Comparison of ENCODE assay signal across 22 cellular contexts in genomic region chr11:1179641-1180040, GRCh38. TPM values are rescaled to one million over a fixed set of nuclear protein-coding genes. Genes with fewer than 3 reads are reported as not detected.
A peak's percentile ranks its signal among the peaks of the same experiment; 100 is the strongest.
DNase-seq lines count a peak whose midpoint lies in the region; ATAC-seq, FAIRE-seq and TF ChIP-seq lines count a peak whose summit lies in the region.
"Had no signal": no experiment of that assay in that cellular context is flagged by ENCODE, and none has a peak within 500 bp of the region (broad histone marks: within the 10 kb centered on the region; RNA-seq: fewer than 3 reads in every experiment).

No MANE protein-coding gene starts in this region.

- ATAC-seq in Right ventricle myocardium inferior, result no peak
- no peak for ATAC-seq in right lobe of liver
- no peak for ATAC-seq in HepG2

- no peak overlapping the region for H2AK5ac ChIP-seq in neuronal stem cell (ENCODE audit: low read depth, low read length)

- 76% methylated on average over 10 of the region's 17 CpGs for WGBS in right lobe of liver (ENCODE audit: insufficient coverage, low coverage, low lambda C conversion rate, missing lambda C conversion rate)
- WGBS in HepG2 (ENCODE audit: low lambda C conversion rate), result 13% methylated on average over 1 of the region's 17 CpGs
- no CpG with 5 or more reads among the region's 17 CpGs for WGBS in neuronal stem cell (ENCODE audit: extremely low coverage in 2 of 2, insufficient read length in 2 of 2, insufficient replicate concordance in 1 of 2), 2 donors

- H3K4me3 ChIP-seq in right atrium auricular region (no peak overlapping the region), right lobe of liver (no peak overlapping the region), HepG2 (replicated peaks in 1 of 3; ENCODE audit: insufficient read depth in 1 of 3, low read depth in 2 of 3, low read length in 3 of 3) (no peak overlapping the region), neuronal stem cell (ENCODE audit: low read length in 2 of 2) (no peak overlapping the region)
- H3K4me3 ChIP-seq: A549, GM23248, HAP-1 had no signal

- in situ Hi-C loops in HepG2 (cut with HindIII; ENCODE audit: extremely low pct_ligation_motif_present, low pct_unique_long_range_greater_than_20kb), result no loop called here

- H3K23ac ChIP-seq in neuronal stem cell (ENCODE audit: low read depth, low read length, poor library complexity), result no peak overlapping the region

- CTCF ChIA-PET in HepG2 (lab: Yijun Ruan, JAX; ENCODE audit: low intra/inter-chr PET ratio, low total read pairs), result no interaction called here

- no peak overlapping the region for H2AFZ ChIP-seq in HepG2 (ENCODE audit: low read length)
- no peak overlapping the region for H2AFZ ChIP-seq in neuronal stem cell (ENCODE audit: low read length)
- H2AFZ ChIP-seq: GM23248 had no signal

- POLR2A ChIA-PET in HepG2 (lab: Yijun Ruan, JAX), result no interaction called here

- H4K8ac ChIP-seq in neuronal stem cell (ENCODE audit: low read depth, low read length), result no peak overlapping the region

- no peak overlapping the region for H3K14ac ChIP-seq in neuronal stem cell (ENCODE audit: low read length)

- no peak overlapping the region for H2BK120ac ChIP-seq in neuronal stem cell (ENCODE audit: low read depth, low read length)

- H2BK15ac ChIP-seq in neuronal stem cell (ENCODE audit: low read length), result no peak overlapping the region

- H3K27me3 ChIP-seq in right atrium auricular region (no peaks in the 10 kb centered on the region), right lobe of liver (no peaks in the 10 kb centered on the region), HepG2 (ENCODE audit: control insufficient read depth in 1 of 2, insufficient read depth in 2 of 2, low read length in 2 of 2) (peaks cover 3 to 36% of the 10 kb centered on the region in 2 experiments; a peak in 4 of 5 replicates), neuronal stem cell (ENCODE audit: control insufficient read depth in 3 of 3, insufficient read depth in 3 of 3, low read depth in 1 of 3, low read length in 3 of 3) (no peaks in the 10 kb centered on the region)

- H3K4me1 ChIP-seq in right atrium auricular region, result no peaks in the 10 kb centered on the region
- no peaks in the 10 kb centered on the region for H3K4me1 ChIP-seq in right lobe of liver
- no peaks in the 10 kb centered on the region for H3K4me1 ChIP-seq in HepG2 (ENCODE audit: insufficient read depth, low read length)
- H3K4me1 ChIP-seq in neuronal stem cell (ENCODE audit: control insufficient read depth in 2 of 2, insufficient read depth in 1 of 2, low read depth in 1 of 2, low read length in 2 of 2), result no peaks in the 10 kb centered on the region
- H3K4me1 ChIP-seq: A549, HAP-1 had no signal

- H3K27ac ChIP-seq in right atrium auricular region, result no peak overlapping the region
- no peak overlapping the region for H3K27ac ChIP-seq in right lobe of liver
- H3K27ac ChIP-seq in HepG2 (ENCODE audit: extremely low read length, insufficient read depth, low read length), result no peak overlapping the region
- H3K27ac ChIP-seq in neuronal stem cell (replicated peaks; ENCODE audit: low read length), result no peak overlapping the region
- H3K27ac ChIP-seq: 22Rv1, A549, C4-2B, GM23248 had no signal

- no peaks in the 10 kb centered on the region for H3K79me2 ChIP-seq in HepG2 (ENCODE audit: insufficient read depth, low read length)

- intact Hi-C loops in Right ventricle myocardium inferior (cut with DNase I), result no loop called here
- intact Hi-C loops in right lobe of liver (cut with DNase I), result no loop called here
- intact Hi-C loops in HepG2 (cut with micrococcal nuclease; ENCODE audit: unreplicated experiment), result no loop called here

- no peak for TF ChIP-seq POLR2A in right lobe of liver (IDR thresholded peaks at IDR 0.05)
- no peak for TF ChIP-seq POLR2A in HepG2 (IDR thresholded peaks at IDR 0.05; ENCODE audit: insufficient read depth in 1 of 2, low read depth in 2 of 2, low read length in 2 of 2)

- H3K9ac ChIP-seq in HepG2 (ENCODE audit: insufficient read depth, low read depth, low read length) (no peak overlapping the region), neuronal stem cell (ENCODE audit: low read depth, low read length, poor library complexity) (no peak overlapping the region)
- H3K9ac ChIP-seq: GM23248 had no signal

- TF ChIP-seq RAD21 in HepG2 (CRISPR knock-in tag; IDR thresholded peaks at IDR 0.05), result no peak

- no peak overlapping the region for H2BK5ac ChIP-seq in neuronal stem cell (ENCODE audit: low read length)

- no peak for TF ChIP-seq EP300 in HepG2 (IDR thresholded peaks at IDR 0.05; ENCODE audit: low read depth in 2 of 2, low read length in 2 of 2)
- no peak for TF ChIP-seq EP300 in HepG2 (CRISPR knock-in tag; IDR thresholded peaks at IDR 0.05; ENCODE audit: borderline replicate concordance)

- no peak overlapping the region for H3K4ac ChIP-seq in neuronal stem cell (ENCODE audit: low read length)

- H4K91ac ChIP-seq in neuronal stem cell (ENCODE audit: low read depth, low read length, poor library complexity), result no peak overlapping the region

- H3K9me3 ChIP-seq in right atrium auricular region, result no peaks in the 10 kb centered on the region
- H3K9me3 ChIP-seq in right lobe of liver, result no peaks in the 10 kb centered on the region
- H3K9me3 ChIP-seq in HepG2 (ENCODE audit: low read length), result no peaks in the 10 kb centered on the region
- peaks cover 0 to 24% of the 10 kb centered on the region in 2 donors for H3K9me3 ChIP-seq in neuronal stem cell (replicated peaks in 1 of 2; ENCODE audit: control insufficient read depth in 2 of 2, insufficient read depth in 1 of 2, low read depth in 1 of 2, low read length in 2 of 2)
- H3K9me3 ChIP-seq: A549, HAP-1 had no signal

- no peaks in the 10 kb centered on the region for H3K36me3 ChIP-seq in right atrium auricular region
- H3K36me3 ChIP-seq in right lobe of liver, result no peaks in the 10 kb centered on the region
- H3K36me3 ChIP-seq in HepG2 (replicated peaks in 1 of 2; ENCODE audit: control insufficient read depth in 1 of 2, insufficient read depth in 2 of 2, low read length in 2 of 2), result no peaks in the 10 kb centered on the region
- H3K36me3 ChIP-seq in neuronal stem cell (replicated peaks in 1 of 2; ENCODE audit: control insufficient read depth in 2 of 2, insufficient read depth in 2 of 2, low read length in 2 of 2), result no peaks in the 10 kb centered on the region
- H3K36me3 ChIP-seq: HAP-1 had no signal

- no peak overlapping the region for H2BK12ac ChIP-seq in neuronal stem cell (ENCODE audit: low read length)

- peak overlapping the region; percentile 48 for H3K18ac ChIP-seq in neuronal stem cell (ENCODE audit: low read length)

- FAIRE-seq in HepG2 (lab: Jason Lieb, UNC) (no peak), urothelium cell line (lab: Jason Lieb, UNC) (no peak)
- FAIRE-seq: A549, GM12892, GM18507 had no signal

- TF ChIP-seq CTCF in right atrium auricular region (IDR thresholded peaks at IDR 0.05) (no peak), right lobe of liver (IDR thresholded peaks at IDR 0.05) (no peak), HepG2 (CRISPR knock-in tag; IDR thresholded peaks at IDR 0.05) (no peak)

- no peaks in the 10 kb centered on the region for H3K79me1 ChIP-seq in neuronal stem cell (ENCODE audit: low read depth, low read length)

- no TSS peak for BruUV-seq in HepG2 (replicated peaks; lab: Mats Ljungman, UMichigan)

- H4K20me1 ChIP-seq in HepG2 (ENCODE audit: insufficient read depth, low read length), result no peaks in the 10 kb centered on the region

- peak; percentile 54 for DNase-seq in Right ventricle myocardium inferior (ENCODE audit: missing footprints)
- DNase-seq in right atrium auricular region (ENCODE audit: low spot score), result no peak
- DNase-seq in right lobe of liver, result peak in 2 of 3 donors; percentile 8 to 36
- DNase-seq in HepG2 (ENCODE audit: low spot score), result no peak
- DNase-seq in neuronal stem cell (ENCODE audit: low spot score), result no peak
- DNase-seq in HUDEP-2 (lab: John Stamatoyannopoulos, UW; ENCODE audit: unreplicated experiment in 76 of 76), result no peak
- no peak for DNase-seq in urothelium cell line (ENCODE audit: low spot score)
- DNase-seq: AML-193; CD4-positive, alpha-beta memory T cell; DMS153; DMS79; GDM1; GM23248 had no signal

- H3K4me2 ChIP-seq in HepG2 (ENCODE audit: low read depth, low read length) (no peak overlapping the region), neuronal stem cell (ENCODE audit: insufficient read depth, low read length, poor library complexity, severe bottlenecking) (no peak overlapping the region)
- H3K4me2 ChIP-seq: A549 had no signal

RNA-seq across cellular contexts. Expression of gene MUC5AC, which starts 21.9 kb away (rescaled TPM):
- total RNA-seq in Right ventricle myocardium inferior, result not detected
- total RNA-seq in right atrium auricular region, result not detected
- total RNA-seq in right lobe of liver, result not detected
- not detected in 2 replicates for total RNA-seq in HepG2 (2016; rRNA removed; fragmentation: Illumina TruSeq; extraction: Trizol)
- total RNA-seq in HepG2 (2016; cell fraction: cytosol; rRNA removed; fragmentation: Illumina TruSeq; extraction: Trizol; ENCODE audit: low read depth), result not detected in 2 replicates
- total RNA-seq in HepG2 (2016; cell fraction: insoluble cytoplasmic fraction; rRNA removed; fragmentation: Illumina TruSeq; extraction: Trizol), result not detected in 2 replicates
- not detected in 2 replicates for total RNA-seq in HepG2 (2016; cell fraction: membrane; rRNA removed; fragmentation: Illumina TruSeq; extraction: Trizol)
- total RNA-seq in HepG2 (2016; cell fraction: nucleus; rRNA removed; fragmentation: Illumina TruSeq; extraction: Trizol), result not detected in 2 replicates
- under 0.01 TPM in 2 replicates for polyA plus RNA-seq in HepG2 (2011; rRNA removed)
- under 0.01 TPM in 1 of 2 replicates, not detected in the other for polyA plus RNA-seq in HepG2 (2011; cell fraction: cytosol; rRNA removed)
- polyA plus RNA-seq in HepG2 (2011; cell fraction: nucleus; rRNA removed), result 0.02 TPM in 2 replicates
- polyA plus RNA-seq in HepG2 (2012), result not detected in 2 replicates
- polyA plus RNA-seq in HepG2 (2016; cell fraction: cytosol; fragmentation: Illumina TruSeq; extraction: Trizol; ENCODE audit: low read depth), result not detected in 2 replicates
- polyA plus RNA-seq in HepG2 (2016; cell fraction: insoluble cytoplasmic fraction; fragmentation: Illumina TruSeq; extraction: Trizol; ENCODE audit: low read depth), result not detected in 2 replicates
- polyA plus RNA-seq in HepG2 (2016; cell fraction: membrane; fragmentation: Illumina TruSeq; extraction: Trizol; ENCODE audit: low read depth), result not detected in 2 replicates
- polyA plus RNA-seq in HepG2 (2016; cell fraction: nucleus; fragmentation: Illumina TruSeq; extraction: Trizol; ENCODE audit: insufficient read depth, low read depth), result 0.03 TPM in 1 of 2 replicates, not detected in the other
- polyA minus RNA-seq in HepG2 (2011; rRNA and poly(A)+ RNA removed; ENCODE audit: low replicate concordance), result not detected in 2 replicates
- polyA minus RNA-seq in HepG2 (2011; cell fraction: cytosol; rRNA and poly(A)+ RNA removed), result not detected in 2 replicates
- polyA minus RNA-seq in HepG2 (2011; cell fraction: nucleus; rRNA and poly(A)+ RNA removed), result not detected in 2 replicates
- not detected for polyA plus RNA-seq in neuronal stem cell (2013, experiment 1 of 2)
- polyA plus RNA-seq in neuronal stem cell (2013, experiment 2 of 2), result not detected
- total RNA-seq: CD4-positive, alpha-beta memory T cell; Daoy; GM23248; H4 had no signal
- polyA plus RNA-seq: BJ; CD4-positive, alpha-beta memory T cell; GM23248 had no signal

RNA-seq across cellular contexts. Expression of gene MUC5B, which starts 43.2 kb away (rescaled TPM):
- total RNA-seq in Right ventricle myocardium inferior (not detected), right atrium auricular region (not detected), right lobe of liver (1 to 10 TPM in 2 of 6 experiments, under 1 TPM in 4; 0.06 to 3.7 (median 0.78) TPM), HepG2 (2016; rRNA removed; fragmentation: Illumina TruSeq; extraction: Trizol) (not detected in 2 replicates)
- total RNA-seq in HepG2 (2016; cell fraction: cytosol; rRNA removed; fragmentation: Illumina TruSeq; extraction: Trizol; ENCODE audit: low read depth), result under 0.01 TPM in 1 of 2 replicates, not detected in the other
- total RNA-seq in HepG2 (2016; cell fraction: insoluble cytoplasmic fraction; rRNA removed; fragmentation: Illumina TruSeq; extraction: Trizol), result not detected in 2 replicates
- not detected in 2 replicates for total RNA-seq in HepG2 (2016; cell fraction: membrane; rRNA removed; fragmentation: Illumina TruSeq; extraction: Trizol)
- not detected in 2 replicates for total RNA-seq in HepG2 (2016; cell fraction: nucleus; rRNA removed; fragmentation: Illumina TruSeq; extraction: Trizol)
- polyA plus RNA-seq in HepG2 (2011; rRNA removed), result 0.01 and 0.05 TPM in 2 replicates
- under 0.01 and 0.01 TPM in 2 replicates for polyA plus RNA-seq in HepG2 (2011; cell fraction: cytosol; rRNA removed)
- polyA plus RNA-seq in HepG2 (2011; cell fraction: nucleus; rRNA removed), result 0.18 and 0.99 TPM in 2 replicates
- 2.3 and 3.1 TPM in 2 replicates for polyA plus RNA-seq in HepG2 (2012)
- not detected in 2 replicates for polyA plus RNA-seq in HepG2 (2016; cell fraction: cytosol; fragmentation: Illumina TruSeq; extraction: Trizol; ENCODE audit: low read depth)
- polyA plus RNA-seq in HepG2 (2016; cell fraction: insoluble cytoplasmic fraction; fragmentation: Illumina TruSeq; extraction: Trizol; ENCODE audit: low read depth), result not detected in 2 replicates
- not detected in 2 replicates for polyA plus RNA-seq in HepG2 (2016; cell fraction: membrane; fragmentation: Illumina TruSeq; extraction: Trizol; ENCODE audit: low read depth)
- polyA plus RNA-seq in HepG2 (2016; cell fraction: nucleus; fragmentation: Illumina TruSeq; extraction: Trizol; ENCODE audit: insufficient read depth, low read depth), result not detected in 2 replicates
- 0.02 and 0.06 TPM in 2 replicates for polyA minus RNA-seq in HepG2 (2011; rRNA and poly(A)+ RNA removed; ENCODE audit: low replicate concordance)
- polyA minus RNA-seq in HepG2 (2011; cell fraction: cytosol; rRNA and poly(A)+ RNA removed), result 0.69 TPM in 1 of 2 replicates, not detected in the other
- polyA minus RNA-seq in HepG2 (2011; cell fraction: nucleus; rRNA and poly(A)+ RNA removed), result 0.26 and 0.50 TPM in 2 replicates
- 0.01 TPM for polyA plus RNA-seq in neuronal stem cell (2013, experiment 1 of 2)
- polyA plus RNA-seq in neuronal stem cell (2013, experiment 2 of 2), result under 0.01 TPM
- total RNA-seq: CD4-positive, alpha-beta memory T cell; Daoy; GM23248; H4 had no signal
- polyA plus RNA-seq: BJ; CD4-positive, alpha-beta memory T cell; GM23248 had no signal

Comparison
In these comparisons a context has a peak if more than half of its experiments do, and no peak if none do; other contexts are left out.
1. DNase-seq: peak in Right ventricle myocardium inferior (single experiment) and right lobe of liver (2 of 3); none in right atrium auricular region (single experiment), HepG2 (single experiment), neuronal stem cell (single experiment), HUDEP-2 (0 of 76) and urothelium cell line (single experiment).